ENCODE assay signal across 17 cellular contexts in the genomic region with DNA sequence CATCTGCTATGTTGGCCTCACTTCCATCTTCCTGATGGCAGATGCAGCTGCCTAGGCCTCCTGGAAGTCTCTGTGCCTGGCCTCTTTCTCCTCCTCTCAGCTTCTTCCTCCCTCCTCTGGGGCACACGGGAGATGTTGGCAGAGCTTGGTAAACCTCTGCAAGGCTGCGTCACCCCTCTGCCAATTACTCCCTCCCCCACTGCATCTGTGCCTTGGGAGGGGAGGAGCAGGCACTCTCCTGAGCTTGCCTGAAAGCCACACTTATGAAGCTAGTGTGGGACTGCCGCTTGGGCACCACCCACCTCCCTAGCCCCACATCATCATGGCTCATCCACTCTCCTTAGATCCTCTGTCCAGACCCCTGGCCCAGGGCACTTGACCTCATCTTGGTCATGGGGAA. TPM values are rescaled to one million over a fixed set of nuclear protein-coding genes. Genes with fewer than 3 reads are reported as not detected.
A peak's percentile ranks its signal among the peaks of the same experiment; 100 is the strongest.
DNase-seq lines count a peak whose midpoint lies in the region; ATAC-seq and TF ChIP-seq lines count a peak whose summit lies in the region.
"Had no signal": no experiment of that assay in that cellular context is flagged by ENCODE, and none has a peak within 500 bp of the region (broad histone marks: within the 10 kb centered on the region; RNA-seq: fewer than 3 reads in every experiment).

No MANE protein-coding gene starts in this region.

- H3K27me3 Mint-ChIP-seq in activated T-cell treated with anti-CD3 and anti-CD28 coated beads, Interleukin-2, amount 50 U/mL, for 72 hours (ENCODE audit: low read depth) = peaks cover 76% of the 10 kb centered on the region
- H3K27me3 Mint-ChIP-seq in naive thymus-derived CD8-positive, alpha-beta T cell = peaks cover 27 to 88% (median 46%) of the 10 kb centered on the region in 5 donors

- H3K4me3 Mint-ChIP-seq in activated T-cell treated with anti-CD3 and anti-CD28 coated beads, Interleukin-2, amount 50 U/mL, for 72 hours = no peak overlapping the region
- no peak overlapping the region for H3K4me3 Mint-ChIP-seq in naive thymus-derived CD8-positive, alpha-beta T cell

- H3K27ac ChIP-seq in muscle layer of colon (ENCODE audit: low read depth, low read length) = peak overlapping the region; percentile 10
- peak overlapping the region in 2 of 5 donors; percentile 26 to 67 for H3K27ac ChIP-seq in stomach
- H3K27ac ChIP-seq: Peyer's patch, SK-N-MC had no signal

- H3K4me3 ChIP-seq in muscle layer of colon (ENCODE audit: low read depth in 1 of 2, low read length in 2 of 2) = no peak overlapping the region
- H3K4me3 ChIP-seq in stomach = no peak overlapping the region
- H3K4me3 ChIP-seq: Peyer's patch, SK-N-MC had no signal

- no peaks in the 10 kb centered on the region for H3K27me3 ChIP-seq in muscle layer of colon (ENCODE audit: control insufficient read depth in 1 of 2, insufficient read depth in 2 of 2, low read length in 2 of 2)
- H3K27me3 ChIP-seq in stomach = no peaks in the 10 kb centered on the region
- H3K27me3 ChIP-seq: Peyer's patch had no signal

- no peaks in the 10 kb centered on the region for H3K36me3 Mint-ChIP-seq in activated T-cell treated with anti-CD3 and anti-CD28 coated beads, Interleukin-2, amount 50 U/mL, for 72 hours (ENCODE audit: insufficient read depth in 2 of 2)
- H3K36me3 Mint-ChIP-seq in naive thymus-derived CD8-positive, alpha-beta T cell = peaks cover 0 to 2% (median 0%) of the 10 kb centered on the region in 3 donors
- H3K36me3 Mint-ChIP-seq: IgD-negative memory B cell had no signal

- TF ChIP-seq POLR2A in stomach (IDR thresholded peaks at IDR 0.05) = no peak

- DNase-seq in DMS 273 (lab: John Stamatoyannopoulos, UW; ENCODE audit: unreplicated experiment) (peak; percentile 89), NCI-H446 treated with DMSO at 0.1 percent for 48 hours (lab: John Stamatoyannopoulos, UW) (peak; percentile 48), stomach (peak; percentile 49), SKM-1 treated with dmso at 0.1 percent for 144 hours (lab: John Stamatoyannopoulos, UW; ENCODE audit: unreplicated experiment) (no peak)
- DNase-seq in activated T-cell treated with anti-CD3 and anti-CD28 coated beads, Interleukin-2, amount 50 U/mL, for 72 hours = no peak
- no peak for DNase-seq in naive thymus-derived CD8-positive, alpha-beta T cell
- DNase-seq: DMS79, HCEC 1CT, Kasumi-1, NCI-H1105 treated with DMSO at 0.1 percent for 48 hours, NCI-H2029 treated with DMSO at 0.1 percent for 48 hours, NCI-H524 treated with DMSO at 0.1 percent for 48 hours, Peyer's patch, Right ventricle myocardium superior had no signal

- no peak overlapping the region for H3K9ac ChIP-seq in muscle layer of colon (ENCODE audit: low read length)

- WGBS in stomach, 5 donors = 31 to 62% (median 45%) methylated on average over 3 of the region's 3 CpGs

- H3K9me3 ChIP-seq in muscle layer of colon (ENCODE audit: low read length) (no peaks in the 10 kb centered on the region), stomach (no peaks in the 10 kb centered on the region)
- H3K9me3 ChIP-seq: Peyer's patch had no signal

- TF ChIP-seq CTCF in stomach (IDR thresholded peaks at IDR 0.05) = no peak

- H3K36me3 ChIP-seq in muscle layer of colon (ENCODE audit: insufficient read depth, low read length) (no peaks in the 10 kb centered on the region), stomach (no peaks in the 10 kb centered on the region)
- H3K36me3 ChIP-seq: Peyer's patch had no signal

- intact Hi-C loops in stomach (cut with DNase I; ENCODE audit: low total_unique reads) = no loop called here

- ATAC-seq in activated T-cell treated with anti-CD3 and anti-CD28 coated beads, Interleukin-2, amount 50 U/mL, for 72 hours (replicated peaks in 1 of 2) = no peak
- no peak for ATAC-seq in naive thymus-derived CD8-positive, alpha-beta T cell

- no peaks in the 10 kb centered on the region for H3K9me3 Mint-ChIP-seq in activated T-cell treated with anti-CD3 and anti-CD28 coated beads, Interleukin-2, amount 50 U/mL, for 72 hours
- peaks cover 0 to 13% (median 2%) of the 10 kb centered on the region in 9 donors for H3K9me3 Mint-ChIP-seq in naive thymus-derived CD8-positive, alpha-beta T cell

- POLR2A ChIA-PET in naive thymus-derived CD8-positive, alpha-beta T cell (lab: Charles Lee) = no interaction called here

- TF ChIP-seq EP300 in stomach (IDR thresholded peaks at IDR 0.05) = no peak

- no peaks in the 10 kb centered on the region for H3K4me1 Mint-ChIP-seq in activated T-cell treated with anti-CD3 and anti-CD28 coated beads, Interleukin-2, amount 50 U/mL, for 72 hours (ENCODE audit: low read depth)
- peaks cover 0 to 9% (median 1%) of the 10 kb centered on the region in 4 donors for H3K4me1 Mint-ChIP-seq in naive thymus-derived CD8-positive, alpha-beta T cell

- no peak overlapping the region for H3K27ac Mint-ChIP-seq in activated T-cell treated with anti-CD3 and anti-CD28 coated beads, Interleukin-2, amount 50 U/mL, for 72 hours
- H3K27ac Mint-ChIP-seq in naive thymus-derived CD8-positive, alpha-beta T cell = peak overlapping the region in 1 of 10 donors; percentile 0
- H3K27ac Mint-ChIP-seq: IgD-negative memory B cell had no signal

- H3K4me1 ChIP-seq in muscle layer of colon (ENCODE audit: insufficient read depth, low read length) (peaks cover 20% of the 10 kb centered on the region), stomach (peaks cover 9 to 36% (median 16%) of the 10 kb centered on the region in 4 donors)

RNA-seq across cellular contexts. Expression of gene TMEM51, which starts 7.4 kb away (rescaled TPM):
- total RNA-seq in stomach = 10 to 100 TPM in 4 of 5 donors, 1 to 10 TPM in 1; 1.2 to 32.2 (median 13.8) TPM
- 10 to 100 TPM; 13.6 to 18.2 (median 17.2) TPM for polyA plus RNA-seq in stomach
- total RNA-seq in activated T-cell treated with anti-CD3 and anti-CD28 coated beads, Interleukin-2, amount 50 U/mL, for 72 hours = not detected
- not detected for total RNA-seq in naive thymus-derived CD8-positive, alpha-beta T cell
- polyA plus RNA-seq in naive thymus-derived CD8-positive, alpha-beta T cell = not detected
- polyA plus RNA-seq: IgD-negative memory B cell had no signal

Comparison
In these comparisons a context has a peak if more than half of its experiments do, and no peak if none do; other contexts are left out.
1. DNase-seq: peak in DMS 273 (single experiment), NCI-H446 treated with DMSO at 0.1 percent for 48 hours (single experiment) and stomach (single experiment); none in activated T-cell treated with anti-CD3 and anti-CD28 coated beads, Interleukin-2, amount 50 U/mL, for 72 hours (0 of 2), SKM-1 treated with dmso at 0.1 percent for 144 hours (single experiment) and naive thymus-derived CD8-positive, alpha-beta T cell (0 of 10).